ENCODE assay signal across 1 cellular context in genomic region chrX:15465896-15466651, GRCh38.
TF ChIP-seq lines count a peak whose summit lies in the region.

No MANE protein-coding gene starts in this region.

TF ChIP-seq in WTC11, 78 proteins besides CTCF, POLR2A, EP300 and RAD21 (continued from another document):
- TF ChIP-seq AR (CRISPR knock-in tag; IDR thresholded peaks at IDR 0.05): no peak
- no peak for TF ChIP-seq SP1 (CRISPR knock-in tag; conservative IDR thresholded peaks at IDR 0.05)
- no peak for TF ChIP-seq MYBL2 (CRISPR knock-in tag; IDR thresholded peaks at IDR 0.05)
- TF ChIP-seq FOXP1 (CRISPR knock-in tag; IDR thresholded peaks at IDR 0.05; ENCODE audit: borderline replicate concordance): no peak
